ENCODE assay signal across 30 cellular contexts in genomic region chr3:64170270-64170669, GRCh38. TPM values are rescaled to one million over a fixed set of nuclear protein-coding genes. Genes with fewer than 3 reads are reported as not detected.
"Had no signal": no experiment of that assay in that cellular context is flagged by ENCODE, and none has a peak within 500 bp of the region (broad histone marks: within the 10 kb centered on the region; RNA-seq: fewer than 3 reads in every experiment).

No MANE protein-coding gene starts in this region.

- DNase-seq: activated CD4-positive, alpha-beta T cell treated with anti-CD3 and anti-CD28 coated beads for 36 hours; activated CD4-positive, alpha-beta T cell treated with anti-CD3 and anti-CD28 coated beads, Interleukin-2, amount 10 ng/mL, durations not matched to agents 7 days and 5 days; activated CD4-positive, alpha-beta T cell treated with anti-CD3 and anti-CD28 coated beads, Interleukin-2, amount 50 U/mL, for 48 hours; activated CD8-positive, alpha-beta T cell treated with anti-CD3 and anti-CD28 coated beads, Interleukin-2, amount 10 ng/mL, durations not matched to agents 7 days and 5 days; activated gamma-delta T cell; activated naive CD4-positive, alpha-beta T cell treated with Interleukin-2 at 50 U/mL for 16 hours; activated naive CD8-positive, alpha-beta T cell treated with anti-CD3 and anti-CD28 coated beads, Interleukin-2, amount 10 ng/mL, durations not matched to agents 7 days and 5 days; activated T-cell treated with anti-CD3 and anti-CD28 coated beads, Interleukin-2, amount 50 U/mL, for 24 hours; amygdala; brain microvascular endothelial cell; central memory CD4-positive, alpha-beta T cell; NCI-H1092 treated with DMSO at 0.1 percent for 48 hours; NCI-H146; NCI-H187; NCI-H2029 treated with DMSO at 0.1 percent for 48 hours; NCI-H2107; NCI-H226; NCI-H446 treated with DMSO at 0.1 percent for 48 hours; NCI-H524; NCI-H69; NK-92 treated with Interleukin-12 subunit alpha and Interleukin-12 subunit beta, amount 100 ng/mL, for 24 hours; Right ventricle myocardium superior had no signal

- H3K27ac ChIP-seq: brain microvascular endothelial cell, KMS-11 had no signal

- H3K27me3 ChIP-seq: brain microvascular endothelial cell had no signal

- H3K36me3 ChIP-seq: brain microvascular endothelial cell had no signal

- H3K27ac Mint-ChIP-seq: activated CD4-positive, alpha-beta T cell treated with anti-CD3 and anti-CD28 coated beads for 36 hours; activated CD4-positive, alpha-beta T cell treated with anti-CD3 and anti-CD28 coated beads, Interleukin-2, amount 10 ng/mL, durations not matched to agents 7 days and 5 days; activated CD8-positive, alpha-beta T cell treated with anti-CD3 and anti-CD28 coated beads, Interleukin-2, amount 10 ng/mL, durations not matched to agents 7 days and 5 days; activated naive CD4-positive, alpha-beta T cell treated with anti-CD3 and anti-CD28 coated beads, Interleukin-2, amount 50 U/mL, for 24 hours; activated naive CD8-positive, alpha-beta T cell treated with anti-CD3 and anti-CD28 coated beads, Interleukin-2, amount 10 ng/mL, durations not matched to agents 7 days and 5 days; activated T-cell treated with anti-CD3 and anti-CD28 coated beads, Interleukin-2, amount 50 U/mL, for 24 hours; activated T-helper 2 cell treated with anti-CD3 and anti-CD28 coated beads, Interferon-gamma antibody, Interleukin-2, Interleukin-4, amounts not matched to agents 10 μg/mL and 5 μg/mL and 100 μg/mL, durations not matched to agents 14 hours and 24 hours and 36 hours; T-helper 1 cell treated with Interleukin-12 subunit alpha and Interleukin-12 subunit beta and Interleukin-4 antibody, amounts not matched to agents 30 μg/mL and 1 μg/mL, for 36 hours; T-helper 2 cell treated with Interferon-gamma antibody and Interleukin-4, amounts not matched to agents 5 μg/mL and 100 μg/mL, for 36 hours; WTC11 had no signal

- H3K9ac ChIP-seq: KMS-11 had no signal

- H3K36me3 Mint-ChIP-seq: activated naive CD4-positive, alpha-beta T cell treated with anti-CD3 and anti-CD28 coated beads, Interleukin-2, amount 50 U/mL, for 24 hours; activated naive CD8-positive, alpha-beta T cell treated with anti-CD3 and anti-CD28 coated beads, Interleukin-2, amount 10 ng/mL, durations not matched to agents 7 days and 5 days; WTC11 had no signal

- FAIRE-seq: TTC549 had no signal

- H3K4me2 ChIP-seq: KMS-11 had no signal

- H3K4me3 Mint-ChIP-seq: activated CD4-positive, alpha-beta T cell treated with anti-CD3 and anti-CD28 coated beads for 36 hours; activated CD4-positive, alpha-beta T cell treated with anti-CD3 and anti-CD28 coated beads, Interleukin-2, amount 10 ng/mL, durations not matched to agents 7 days and 5 days; activated CD8-positive, alpha-beta T cell treated with anti-CD3 and anti-CD28 coated beads, Interleukin-2, amount 10 ng/mL, durations not matched to agents 7 days and 5 days; activated naive CD4-positive, alpha-beta T cell treated with anti-CD3 and anti-CD28 coated beads, Interleukin-2, amount 50 U/mL, for 24 hours; activated naive CD8-positive, alpha-beta T cell treated with anti-CD3 and anti-CD28 coated beads, Interleukin-2, amount 10 ng/mL, durations not matched to agents 7 days and 5 days; activated T-cell treated with anti-CD3 and anti-CD28 coated beads, Interleukin-2, amount 50 U/mL, for 24 hours; T-helper 1 cell treated with Interleukin-12 subunit alpha and Interleukin-12 subunit beta and Interleukin-4 antibody, amounts not matched to agents 30 μg/mL and 1 μg/mL, for 36 hours; T-helper 2 cell treated with Interferon-gamma antibody and Interleukin-4, amounts not matched to agents 5 μg/mL and 100 μg/mL, for 36 hours; WTC11 had no signal

- H3K4me1 Mint-ChIP-seq: activated CD4-positive, alpha-beta T cell treated with anti-CD3 and anti-CD28 coated beads for 36 hours; activated CD4-positive, alpha-beta T cell treated with anti-CD3 and anti-CD28 coated beads, Interleukin-2, amount 10 ng/mL, durations not matched to agents 7 days and 5 days; activated naive CD4-positive, alpha-beta T cell treated with anti-CD3 and anti-CD28 coated beads, Interleukin-2, amount 50 U/mL, for 24 hours; activated naive CD8-positive, alpha-beta T cell treated with anti-CD3 and anti-CD28 coated beads, Interleukin-2, amount 10 ng/mL, durations not matched to agents 7 days and 5 days had no signal

- H3K9me3 Mint-ChIP-seq: activated CD4-positive, alpha-beta T cell treated with anti-CD3 and anti-CD28 coated beads, Interleukin-2, amount 10 ng/mL, durations not matched to agents 7 days and 5 days; activated naive CD4-positive, alpha-beta T cell treated with anti-CD3 and anti-CD28 coated beads, Interleukin-2, amount 50 U/mL, for 24 hours; activated naive CD8-positive, alpha-beta T cell treated with anti-CD3 and anti-CD28 coated beads, Interleukin-2, amount 10 ng/mL, durations not matched to agents 7 days and 5 days; activated T-cell treated with anti-CD3 and anti-CD28 coated beads, Interleukin-2, amount 50 U/mL, for 24 hours; activated T-helper 2 cell treated with anti-CD3 and anti-CD28 coated beads, Interferon-gamma antibody, Interleukin-2, Interleukin-4, amounts not matched to agents 10 μg/mL and 5 μg/mL and 100 μg/mL, durations not matched to agents 14 hours and 24 hours and 36 hours; T-helper 1 cell treated with Interleukin-12 subunit alpha and Interleukin-12 subunit beta and Interleukin-4 antibody, amounts not matched to agents 30 μg/mL and 1 μg/mL, for 36 hours; T-helper 2 cell treated with Interferon-gamma antibody and Interleukin-4, amounts not matched to agents 5 μg/mL and 100 μg/mL, for 36 hours; WTC11 had no signal

- H3K27me3 Mint-ChIP-seq: activated naive CD4-positive, alpha-beta T cell treated with anti-CD3 and anti-CD28 coated beads, Interleukin-2, amount 50 U/mL, for 24 hours; activated naive CD8-positive, alpha-beta T cell treated with anti-CD3 and anti-CD28 coated beads, Interleukin-2, amount 10 ng/mL, durations not matched to agents 7 days and 5 days had no signal

- ATAC-seq: activated CD4-positive, alpha-beta T cell treated with anti-CD3 and anti-CD28 coated beads for 36 hours; activated CD4-positive, CD25-positive, alpha-beta regulatory T cell treated with anti-CD3 and anti-CD28 coated beads, Interleukin-2, amount 50 U/mL, for 24 hours; activated CD8-positive, alpha-beta T cell treated with anti-CD3 and anti-CD28 coated beads, Interleukin-2, amount 10 ng/mL, durations not matched to agents 7 days and 5 days; WTC11 had no signal

RNA-seq across cellular contexts. Expression of gene PRICKLE2, which starts 55.0 kb away (rescaled TPM):
- total RNA-seq: activated CD4-positive, alpha-beta T cell treated with anti-CD3 and anti-CD28 coated beads for 36 hours; activated CD4-positive, alpha-beta T cell treated with anti-CD3 and anti-CD28 coated beads, Interleukin-2, amount 10 ng/mL, durations not matched to agents 7 days and 5 days; activated CD8-positive, alpha-beta T cell treated with anti-CD3 and anti-CD28 coated beads, Interleukin-2, amount 10 ng/mL, durations not matched to agents 7 days and 5 days; activated naive CD8-positive, alpha-beta T cell treated with anti-CD3 and anti-CD28 coated beads, Interleukin-2, amount 10 ng/mL, durations not matched to agents 7 days and 5 days; activated T-helper 2 cell treated with anti-CD3 and anti-CD28 coated beads, Interferon-gamma antibody, Interleukin-2, Interleukin-4, amounts not matched to agents 10 μg/mL and 5 μg/mL and 100 μg/mL, durations not matched to agents 14 hours and 24 hours and 36 hours had no signal
